8 cellular contexts compared by ENCODE assay signal in the genomic region with DNA sequence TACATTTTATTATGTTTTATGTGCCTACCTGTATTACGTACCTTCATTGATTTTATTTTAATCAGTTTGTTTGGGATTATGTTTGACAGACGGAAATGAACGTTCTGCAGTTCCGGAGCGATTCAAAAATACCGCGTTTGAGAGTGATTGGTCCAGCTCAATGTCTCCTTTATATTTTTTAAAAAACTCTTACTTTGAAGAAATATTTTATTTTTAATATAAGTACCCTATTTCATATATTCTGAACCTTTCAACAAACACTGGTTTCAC.
A peak's percentile ranks its signal among the peaks of the same experiment; 100 is the strongest.
DNase-seq lines count a peak whose midpoint lies in the region; ATAC-seq and TF ChIP-seq lines count a peak whose summit lies in the region.

No MANE protein-coding gene starts in this region.

- intact Hi-C loops in left colon (cut with DNase I, micrococcal nuclease), result no loop called here

- in situ Hi-C loops in GM13976 (cut with MboI; ENCODE audit: low sequenced_read_pairs, unreplicated experiment), result no loop called here

- H3K4me3 ChIP-seq in thoracic aorta, result peak overlapping the region; percentile 75

- peaks cover 17% of the 10 kb centered on the region for H3K27me3 Mint-ChIP-seq in brain

- H3K27me3 ChIP-seq in thoracic aorta (replicated peaks; ENCODE audit: insufficient read depth), result no peaks in the 10 kb centered on the region

- peaks cover 47% of the 10 kb centered on the region for H3K4me1 Mint-ChIP-seq in brain

- H3K27ac ChIP-seq in thoracic aorta, result peak overlapping the region in 1 of 2 donors; percentile 73

- peak overlapping the region; percentile 88 to 96 (median 89) for H3K27ac Mint-ChIP-seq in brain

- H3K4me1 ChIP-seq in ES-I3 (ENCODE audit: insufficient read depth, low read length), result no peaks in the 10 kb centered on the region
- H3K4me1 ChIP-seq in thoracic aorta (ENCODE audit: control insufficient read depth in 1 of 2, low read depth in 2 of 2), result peaks cover 0 to 6% of the 10 kb centered on the region in 2 donors

- ATAC-seq in left colon, result peak; percentile 35
- no peak for ATAC-seq in thoracic aorta (ENCODE audit: insufficient number of reproducible peaks, low FRiP score, low read depth)
- no peak for ATAC-seq in GM19452 (IDR thresholded peaks at IDR 0.05; ENCODE audit: unreplicated experiment)

- DNase-seq in LoVo (ENCODE audit: low spot score) (peak; percentile 55), left colon (no peak), thoracic aorta (ENCODE audit: low spot score) (no peak), nucleus accumbens (lab: John Stamatoyannopoulos, UW) (no peak), GM13976 (ENCODE audit: low spot score) (no peak)

- no peak for TF ChIP-seq CTCF in brain (conservative IDR thresholded peaks at IDR 0.05)
- TF ChIP-seq CTCF in thoracic aorta (IDR thresholded peaks at IDR 0.05), result no peak
- TF ChIP-seq CTCF in GM13976 (IDR thresholded peaks at IDR 0.05; ENCODE audit: borderline replicate concordance, control extremely low read depth, extremely low read depth, insufficient read depth, missing control alignments), result no peak

- H3K9ac ChIP-seq in ES-I3 (ENCODE audit: low read depth, low read length), result peak overlapping the region; percentile 93

- H3K36me3 ChIP-seq in ES-I3 (ENCODE audit: insufficient read depth, low read length) (no peaks in the 10 kb centered on the region), thoracic aorta (no peaks in the 10 kb centered on the region)

- H3K9me3 ChIP-seq in ES-I3 (ENCODE audit: control insufficient read depth, insufficient read depth, low read length), result no peaks in the 10 kb centered on the region
- no peaks in the 10 kb centered on the region for H3K9me3 ChIP-seq in thoracic aorta

- peak overlapping the region; percentile 92 to 100 (median 98) for H3K4me3 Mint-ChIP-seq in brain

- no peaks in the 10 kb centered on the region for H3K36me3 Mint-ChIP-seq in brain

- H3K9me3 Mint-ChIP-seq in brain, result no peaks in the 10 kb centered on the region
